Comparison of ENCODE assay signal across 8 cellular contexts in the genomic region with DNA sequence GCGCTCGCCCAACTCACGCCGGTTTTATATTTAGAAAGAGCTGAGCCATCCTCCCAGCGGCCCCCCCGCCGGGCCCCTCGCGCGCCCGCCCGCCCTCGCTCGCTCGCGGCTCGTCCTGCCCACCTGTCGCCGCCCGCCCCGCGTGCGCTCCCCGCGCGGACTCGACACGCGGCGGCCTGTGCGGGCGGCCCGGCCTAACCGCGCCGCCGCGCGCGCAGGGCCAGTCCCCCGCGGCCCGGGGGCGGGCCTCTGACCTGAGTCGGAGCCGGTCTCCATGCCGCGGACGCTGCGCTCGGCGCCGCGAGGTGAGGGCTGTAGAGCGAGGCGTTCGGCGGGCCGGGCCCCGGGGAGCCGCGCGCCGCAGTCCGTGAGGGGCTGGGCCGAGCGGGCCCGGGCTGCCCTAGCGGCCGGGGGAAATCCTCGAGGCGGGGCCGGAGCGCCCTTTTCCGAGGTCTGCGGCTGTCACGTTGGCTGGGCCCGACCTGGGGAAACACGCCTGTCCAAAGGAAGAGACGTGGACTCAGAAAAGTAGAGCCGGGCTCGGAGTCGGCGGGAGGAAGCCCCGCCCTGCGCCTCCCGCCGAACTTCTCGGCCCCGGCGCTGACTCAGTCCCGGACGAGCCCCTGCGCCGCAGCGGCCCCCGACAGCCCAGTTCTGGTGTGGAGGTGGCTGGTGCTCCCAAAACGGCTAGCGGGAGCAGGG. TPM values are rescaled to one million over a fixed set of nuclear protein-coding genes. Genes with fewer than 3 reads are reported as not detected.
DNase-seq lines count a peak whose midpoint lies in the region; ATAC-seq and TF ChIP-seq lines count a peak whose summit lies in the region.

A gene with protein sequence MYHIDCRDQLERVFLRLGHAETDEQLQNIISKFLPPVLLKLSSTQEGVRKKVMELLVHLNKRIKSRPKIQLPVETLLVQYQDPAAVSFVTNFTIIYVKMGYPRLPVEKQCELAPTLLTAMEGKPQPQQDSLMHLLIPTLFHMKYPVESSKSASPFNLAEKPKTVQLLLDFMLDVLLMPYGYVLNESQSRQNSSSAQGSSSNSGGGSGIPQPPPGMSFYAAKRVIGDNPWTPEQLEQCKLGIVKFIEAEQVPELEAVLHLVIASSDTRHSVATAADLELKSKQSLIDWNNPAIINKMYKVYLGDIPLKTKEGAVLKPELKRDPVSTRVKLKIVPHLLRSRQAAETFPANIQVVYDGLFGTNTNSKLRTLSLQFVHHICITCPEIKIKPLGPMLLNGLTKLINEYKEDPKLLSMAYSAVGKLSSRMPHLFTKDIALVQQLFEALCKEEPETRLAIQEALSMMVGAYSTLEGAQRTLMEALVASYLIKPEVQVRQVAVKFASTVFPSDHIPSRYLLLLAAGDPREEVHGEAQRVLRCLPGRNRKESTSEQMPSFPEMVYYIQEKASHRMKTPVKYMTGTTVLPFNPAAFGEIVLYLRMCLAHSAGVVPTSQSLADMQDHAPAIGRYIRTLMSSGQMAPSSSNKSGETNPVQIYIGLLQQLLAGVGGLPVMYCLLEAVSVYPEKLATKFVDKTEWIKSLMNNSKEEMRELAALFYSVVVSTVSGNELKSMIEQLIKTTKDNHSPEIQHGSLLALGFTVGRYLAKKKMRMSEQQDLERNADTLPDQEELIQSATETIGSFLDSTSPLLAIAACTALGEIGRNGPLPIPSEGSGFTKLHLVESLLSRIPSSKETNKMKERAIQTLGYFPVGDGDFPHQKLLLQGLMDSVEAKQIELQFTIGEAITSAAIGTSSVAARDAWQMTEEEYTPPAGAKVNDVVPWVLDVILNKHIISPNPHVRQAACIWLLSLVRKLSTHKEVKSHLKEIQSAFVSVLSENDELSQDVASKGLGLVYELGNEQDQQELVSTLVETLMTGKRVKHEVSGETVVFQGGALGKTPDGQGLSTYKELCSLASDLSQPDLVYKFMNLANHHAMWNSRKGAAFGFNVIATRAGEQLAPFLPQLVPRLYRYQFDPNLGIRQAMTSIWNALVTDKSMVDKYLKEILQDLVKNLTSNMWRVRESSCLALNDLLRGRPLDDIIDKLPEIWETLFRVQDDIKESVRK (N-terminal part only) (minus strand): TSS at position 522 of the 702 bp plus-strand sequence. CDS start 11,465 bp downstream, outside the sequence.

- H3K27ac ChIP-seq in 22Rv1: peak within 1 kb of the TSS; percentile 99

- no peaks in the 10 kb centered on the region for H3K27me3 ChIP-seq in kidney epithelial cell (ENCODE audit: control insufficient read depth, insufficient read depth, low read length)

- TF ChIP-seq CTCF in 22Rv1 (IDR thresholded peaks at IDR 0.05) (no peak), chondrocyte (IDR thresholded peaks at IDR 0.05) (peak; percentile 43), kidney epithelial cell (IDR thresholded peaks at IDR 0.05; ENCODE audit: insufficient read depth, low read length, poor library complexity, severe bottlenecking) (no peak)

- H3K4me3 Mint-ChIP-seq in chondrocyte (ENCODE audit: unreplicated experiment): peak within 1 kb of the TSS; percentile 84

- H3K36me3 Mint-ChIP-seq in chondrocyte (ENCODE audit: low read depth): no peaks in the 10 kb centered on the region

- peak within 1 kb of the TSS; percentile 93 for H3K27ac Mint-ChIP-seq in chondrocyte (ENCODE audit: unreplicated experiment)

- peaks cover 28% of the 10 kb centered on the region for H3K4me1 Mint-ChIP-seq in chondrocyte (ENCODE audit: low read depth)

- peak; percentile 9 for DNase-seq in NCI-H2227 treated with DMSO at 0.1 percent for 48 hours (lab: John Stamatoyannopoulos, UW)
- DNase-seq in activated CD4-positive, alpha-beta T cell treated with anti-CD3 and anti-CD28 coated beads for 1 hour: peak; percentile 53
- DNase-seq in chondrocyte (ENCODE audit: low spot score): no peak
- DNase-seq in kidney epithelial cell (ENCODE audit: low read depth): no peak
- DNase-seq in stimulated activated CD4-positive, alpha-beta T cell treated with anti-CD3 and anti-CD28 coated beads, Interleukin-15, amount 100 ng/mL, for 1 hour (ENCODE audit: low read depth in 1 of 2, low spot score in 1 of 2): peak; percentile 29 to 59

- peak; percentile 66 for ATAC-seq in GM18502 (IDR thresholded peaks at IDR 0.05; ENCODE audit: poor library complexity, unreplicated experiment)
- ATAC-seq in HG02943 (IDR thresholded peaks at IDR 0.05; ENCODE audit: low read depth, unreplicated experiment): peak; percentile 48

- peak within 1 kb of the TSS; percentile 94 for H3K4me3 ChIP-seq in kidney epithelial cell (ENCODE audit: low read depth, low read length)

- no peaks in the 10 kb centered on the region for H3K9me3 Mint-ChIP-seq in chondrocyte (ENCODE audit: low read depth)

- H3K36me3 ChIP-seq in kidney epithelial cell (ENCODE audit: control insufficient read depth, insufficient read depth, low read length): no peaks in the 10 kb centered on the region

- H3K27me3 Mint-ChIP-seq in chondrocyte (ENCODE audit: low read depth): no peaks in the 10 kb centered on the region

RNA-seq across cellular contexts. Expression of the gene that starts here (rescaled TPM):
- total RNA-seq in chondrocyte (108 to 118 TPM (median 113 TPM) in 3 replicates), kidney epithelial cell (67.0 and 70.2 TPM in 2 replicates)

Comparison
In these comparisons a context has a peak if more than half of its experiments do, and no peak if none do; other contexts are left out.
1. DNase-seq: peak in NCI-H2227 treated with DMSO at 0.1 percent for 48 hours (single experiment), activated CD4-positive, alpha-beta T cell treated with anti-CD3 and anti-CD28 coated beads for 1 hour (single experiment) and stimulated activated CD4-positive, alpha-beta T cell treated with anti-CD3 and anti-CD28 coated beads, Interleukin-15, amount 100 ng/mL, for 1 hour (2 of 2); none in chondrocyte (single experiment) and kidney epithelial cell (single experiment).